ENCODE assay signal across 1 cellular context in genomic region chr2:28172114-28172898, GRCh38.
TF ChIP-seq lines count a peak whose summit lies in the region.

No MANE protein-coding gene starts in this region.

TF ChIP-seq in GM23338, 12 proteins besides CTCF, POLR2A, EP300 and RAD21 (continued from another document):
- TF ChIP-seq ZNF462 (CRISPR knock-in tag; IDR thresholded peaks at IDR 0.05) (no peak), CREB1 (CRISPR knock-in tag; IDR thresholded peaks at IDR 0.05; ENCODE audit: low read depth) (no peak), EZH2phosphoT487 (IDR thresholded peaks at IDR 0.05; ENCODE audit: unreplicated experiment) (no peak), REST (IDR thresholded peaks at IDR 0.05; ENCODE audit: unreplicated experiment) (no peak), JUNB (IDR thresholded peaks at IDR 0.05; ENCODE audit: unreplicated experiment) (no peak), EZH2 (IDR thresholded peaks at IDR 0.05; ENCODE audit: low read depth, unreplicated experiment) (no peak)
